In the genomic region with DNA sequence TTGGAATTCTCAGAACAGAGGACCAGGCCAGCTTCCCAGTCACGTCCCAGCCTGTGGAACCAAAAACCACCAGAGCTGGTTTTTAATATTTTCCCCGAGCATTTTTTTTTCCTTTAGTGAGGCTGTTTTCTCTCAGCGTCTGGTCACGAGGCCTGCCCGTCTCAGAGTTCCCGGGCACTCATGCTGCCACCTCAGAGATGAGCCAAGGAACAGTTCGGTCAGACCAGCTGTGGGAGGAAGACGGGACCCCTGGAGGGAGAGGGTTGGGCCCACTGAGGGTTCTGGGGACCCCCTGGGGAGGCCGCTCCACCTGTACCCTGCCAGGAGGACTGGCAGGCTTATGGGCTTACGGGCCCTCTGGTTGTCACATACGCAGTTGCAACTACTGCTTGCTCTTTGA, we compare ENCODE assay signal across 23 cellular contexts. TPM values are rescaled to one million over a fixed set of nuclear protein-coding genes. Genes with fewer than 3 reads are reported as not detected.
DNase-seq lines count a peak whose midpoint lies in the region; ATAC-seq, FAIRE-seq and TF ChIP-seq lines count a peak whose summit lies in the region.
"Had no signal": no experiment of that assay in that cellular context is flagged by ENCODE, and none has a peak within 500 bp of the region (broad histone marks: within the 10 kb centered on the region; RNA-seq: fewer than 3 reads in every experiment).

No MANE protein-coding gene starts in this region.

- no peaks in the 10 kb centered on the region for H3K27me3 ChIP-seq in right atrium auricular region
- H3K27me3 ChIP-seq: Peyer's patch had no signal

- H3K27ac Mint-ChIP-seq in stimulated activated effector memory CD8-positive, alpha-beta T cell treated with anti-CD3 and anti-CD28 coated beads, Interleukin-12 subunit alpha, Interleukin-12 subunit beta, amount 100 ng/mL, for 72 hours, result peak overlapping the region; percentile 33
- H3K27ac Mint-ChIP-seq: CD4-positive, alpha-beta T cell had no signal

- peaks cover 0 to 36% of the 10 kb centered on the region in 2 donors for H3K4me1 ChIP-seq in right atrium auricular region
- H3K4me1 ChIP-seq in kidney (ENCODE audit: control insufficient read depth in 1 of 2, insufficient read depth in 1 of 2, low read depth in 1 of 2, low read length in 2 of 2), result peaks cover 6% of the 10 kb centered on the region in 2 donors
- H3K4me1 ChIP-seq: Caco-2, Peyer's patch had no signal

- intact Hi-C loops in left cardiac atrium (cut with DNase I), result loop anchor here in 1 of 2 donors (5.0 kb wide), 1 partner anchor 35 kb away; no protein-coding TSS in a partner anchor
- intact Hi-C loops in kidney (cut with DNase I), result no loop called here

- H3K27ac ChIP-seq in right atrium auricular region, result peak overlapping the region; percentile 32 to 41
- no peak overlapping the region for H3K27ac ChIP-seq in kidney (ENCODE audit: low read depth in 2 of 2, low read length in 2 of 2)
- H3K27ac ChIP-seq: Peyer's patch had no signal

- H3K9me3 Mint-ChIP-seq in stimulated activated effector memory CD8-positive, alpha-beta T cell treated with anti-CD3 and anti-CD28 coated beads, Interleukin-12 subunit alpha, Interleukin-12 subunit beta, amount 100 ng/mL, for 72 hours, result no peaks in the 10 kb centered on the region
- H3K9me3 Mint-ChIP-seq: CD4-positive, alpha-beta T cell; H9 had no signal

- H3K4me3 Mint-ChIP-seq in stimulated activated effector memory CD8-positive, alpha-beta T cell treated with anti-CD3 and anti-CD28 coated beads, Interleukin-12 subunit alpha, Interleukin-12 subunit beta, amount 100 ng/mL, for 72 hours, result no peak overlapping the region
- H3K4me3 Mint-ChIP-seq: B cell; CD4-positive, alpha-beta T cell; H9 had no signal

- no peaks in the 10 kb centered on the region for H3K36me3 Mint-ChIP-seq in stimulated activated effector memory CD8-positive, alpha-beta T cell treated with anti-CD3 and anti-CD28 coated beads, Interleukin-12 subunit alpha, Interleukin-12 subunit beta, amount 100 ng/mL, for 72 hours

- peaks cover 12% of the 10 kb centered on the region for H3K4me1 Mint-ChIP-seq in stimulated activated effector memory CD8-positive, alpha-beta T cell treated with anti-CD3 and anti-CD28 coated beads, Interleukin-12 subunit alpha, Interleukin-12 subunit beta, amount 100 ng/mL, for 72 hours

- DNase-seq in right atrium auricular region (ENCODE audit: low spot score) (no peak), left cardiac atrium (no peak), kidney (peak; percentile 47), DMS53 treated with DMSO at 0.1 percent for 48 hours (lab: John Stamatoyannopoulos, UW; ENCODE audit: unreplicated experiment) (no peak), urothelium cell line (ENCODE audit: low spot score) (no peak)
- DNase-seq in stimulated activated effector memory CD8-positive, alpha-beta T cell treated with anti-CD3 and anti-CD28 coated beads, Interleukin-12 subunit alpha, Interleukin-12 subunit beta, amount 100 ng/mL, for 72 hours (ENCODE audit: low spot score in 2 of 2), result no peak
- DNase-seq: CD4-positive, alpha-beta T cell; H9; IMR-90; Karpas-422; NCI-H1417 treated with DMSO at 0.1 percent for 48 hours; NCI-H187 treated with DMSO at 0.1 percent for 48 hours; NCI-H226; NCI-H526 had no signal

- ATAC-seq in left cardiac atrium (no peak), GM18861 (IDR thresholded peaks at IDR 0.05; ENCODE audit: unreplicated experiment) (no peak), HG03175 (IDR thresholded peaks at IDR 0.05; ENCODE audit: unreplicated experiment) (no peak)
- ATAC-seq in stimulated activated effector memory CD8-positive, alpha-beta T cell treated with anti-CD3 and anti-CD28 coated beads, Interleukin-12 subunit alpha, Interleukin-12 subunit beta, amount 100 ng/mL, for 72 hours, result no peak
- ATAC-seq: GM12878 had no signal

- H3K9ac ChIP-seq in kidney (ENCODE audit: low read length in 2 of 2), result no peak overlapping the region

- TF ChIP-seq CTCF in right atrium auricular region (IDR thresholded peaks at IDR 0.05) (no peak), kidney (IDR thresholded peaks at IDR 0.05; ENCODE audit: borderline replicate concordance, extremely low read depth, insufficient read depth) (no peak)

- H3K4me3 ChIP-seq in right atrium auricular region (no peak overlapping the region), kidney (ENCODE audit: low read length in 2 of 2) (no peak overlapping the region)
- H3K4me3 ChIP-seq: GM12878, Peyer's patch had no signal

- FAIRE-seq in kidney (lab: Jason Lieb, UNC) (no peak), urothelium cell line (lab: Jason Lieb, UNC) (no peak)
- FAIRE-seq: GM12878, GM19239 had no signal

- H3K9me3 ChIP-seq in right atrium auricular region (no peaks in the 10 kb centered on the region), kidney (ENCODE audit: control insufficient read depth in 1 of 2, low read length in 2 of 2) (no peaks in the 10 kb centered on the region)
- H3K9me3 ChIP-seq: Caco-2, Peyer's patch had no signal

- H3K36me3 ChIP-seq in right atrium auricular region (peaks cover 60% of the 10 kb centered on the region), kidney (ENCODE audit: control insufficient read depth in 1 of 2, insufficient read depth in 2 of 2, low read length in 2 of 2) (peaks cover 20 to 44% of the 10 kb centered on the region in 2 donors)

RNA-seq across cellular contexts. Expression of a gene that starts 39.9 kb away (rescaled TPM):
- total RNA-seq in right atrium auricular region (10 to 100 TPM; 46.1 to 67.4 TPM), left cardiac atrium (10 to 100 TPM; 30.5 to 32.7 TPM), kidney (33.4 TPM)
- polyA plus RNA-seq in kidney (ENCODE audit: insufficient read depth, low read depth, low replicate concordance), result 20.1 TPM

RNA-seq across cellular contexts. Expression of a gene that starts 54.5 kb away (rescaled TPM):
- total RNA-seq in right atrium auricular region, result 1 to 10 TPM; 1.4 to 6.2 TPM
- 1 to 10 TPM; 1.8 to 2.3 TPM for total RNA-seq in left cardiac atrium
- 3.7 TPM for total RNA-seq in kidney
- polyA plus RNA-seq in kidney (ENCODE audit: insufficient read depth, low read depth, low replicate concordance), result 1.6 TPM
- total RNA-seq: A172, H9, IMR-90, MCF 10A had no signal
- polyA plus RNA-seq: IMR-90 had no signal

Comparison
In these comparisons a context has a peak if more than half of its experiments do, and no peak if none do; other contexts are left out.
1. H3K27ac ChIP-seq: peak in right atrium auricular region (2 of 2); none in kidney (0 of 2).